32 cellular contexts compared by ENCODE assay signal in genomic region chr10:104220515-104220914, GRCh38. TPM values are rescaled to one million over a fixed set of nuclear protein-coding genes. Genes with fewer than 3 reads are reported as not detected.
"Had no signal": no experiment of that assay in that cellular context is flagged by ENCODE, and none has a peak within 500 bp of the region (broad histone marks: within the 10 kb centered on the region; RNA-seq: fewer than 3 reads in every experiment).

No MANE protein-coding gene starts in this region.

- DNase-seq: head of caudate nucleus; hypothalamus; immature natural killer cell; kidney; left ventricle myocardium superior; lower lobe of right lung; mammary epithelial cell; mesenchymal stem cell; naive B cell; nucleus accumbens; pancreas; posterior cingulate gyrus; retina; right cardiac atrium; sigmoid colon; stimulated activated CD4-positive, alpha-beta T cell treated with anti-CD3 and anti-CD28 coated beads, Interleukin-1b, Interleukin-23, amount 100 ng/mL, for 48 hours; stimulated activated CD4-positive, alpha-beta T cell treated with anti-CD3 and anti-CD28 coated beads, Interleukin-2, amount 100 ng/mL, for 48 hours; stimulated activated CD4-positive, alpha-beta T cell treated with anti-CD3 and anti-CD28 coated beads, Interleukin-4, amount 100 ng/mL, for 4 hours; stimulated activated CD8-positive, alpha-beta memory T cell treated with anti-CD3 and anti-CD28 coated beads, Interleukin-4, amount 100 ng/mL, for 48 hours; stimulated activated naive CD4-positive, alpha-beta T cell treated with Interleukin-2 at 50 U/mL for 16 hours; stimulated activated naive CD8-positive, alpha-beta T cell treated with anti-CD3 and anti-CD28 coated beads, Interleukin-15, amount 100 ng/mL, for 72 hours; substantia nigra; testis; thyroid gland; trophoblast cell; upper lobe of right lung had no signal

- H3K36me3 ChIP-seq: lower lobe of right lung, pancreas, prostate gland, sigmoid colon, thyroid gland, upper lobe of right lung had no signal

- H3K4me3 ChIP-seq: lower lobe of right lung, pancreas, prostate gland, sigmoid colon, smooth muscle cell, testis, thyroid gland, upper lobe of right lung had no signal

- H3K27ac ChIP-seq: lower lobe of right lung, pancreas, prostate gland, sigmoid colon, testis, thyroid gland, upper lobe of right lung had no signal

- H3K4me1 ChIP-seq: lower lobe of right lung, pancreas, prostate gland, sigmoid colon, testis, thyroid gland, upper lobe of right lung had no signal

- H3K27me3 ChIP-seq: pancreas, testis, thyroid gland, upper lobe of right lung had no signal

- H3K4me2 ChIP-seq: smooth muscle cell had no signal

- ATAC-seq: left ventricle myocardium superior; lower lobe of right lung; natural killer cell treated with Interleukin-12 subunit alpha and Interleukin-12 subunit beta and Interleukin-15 and Interleukin-18, amount 100 ng/mL, for 72 hours; right cardiac atrium; stimulated activated memory B cell treated with anti-CD40 and anti-IgM and Interleukin-4, amounts not matched to agents 10 μg/mL and 1 μg/mL and 100 μg/mL, for 72 hours; stimulated activated naive CD8-positive, alpha-beta T cell treated with anti-CD3 and anti-CD28 coated beads, Interleukin-15, amount 100 ng/mL, for 72 hours; upper lobe of right lung had no signal

- FAIRE-seq: islet of Langerhans, kidney, pancreas, urothelium cell line had no signal

- H3K9me3 ChIP-seq: lower lobe of right lung, pancreas, prostate gland, sigmoid colon, testis, thyroid gland, upper lobe of right lung had no signal

RNA-seq across cellular contexts. Expression of gene CFAP43, which starts 11.6 kb away (rescaled TPM):
- total RNA-seq: left ventricle myocardium superior; natural killer cell treated with Interleukin-12 subunit alpha and Interleukin-12 subunit beta and Interleukin-15 and Interleukin-18, amount 100 ng/mL, for 72 hours had no signal
